Comparison of ENCODE assay signal across 23 cellular contexts in the genomic region with DNA sequence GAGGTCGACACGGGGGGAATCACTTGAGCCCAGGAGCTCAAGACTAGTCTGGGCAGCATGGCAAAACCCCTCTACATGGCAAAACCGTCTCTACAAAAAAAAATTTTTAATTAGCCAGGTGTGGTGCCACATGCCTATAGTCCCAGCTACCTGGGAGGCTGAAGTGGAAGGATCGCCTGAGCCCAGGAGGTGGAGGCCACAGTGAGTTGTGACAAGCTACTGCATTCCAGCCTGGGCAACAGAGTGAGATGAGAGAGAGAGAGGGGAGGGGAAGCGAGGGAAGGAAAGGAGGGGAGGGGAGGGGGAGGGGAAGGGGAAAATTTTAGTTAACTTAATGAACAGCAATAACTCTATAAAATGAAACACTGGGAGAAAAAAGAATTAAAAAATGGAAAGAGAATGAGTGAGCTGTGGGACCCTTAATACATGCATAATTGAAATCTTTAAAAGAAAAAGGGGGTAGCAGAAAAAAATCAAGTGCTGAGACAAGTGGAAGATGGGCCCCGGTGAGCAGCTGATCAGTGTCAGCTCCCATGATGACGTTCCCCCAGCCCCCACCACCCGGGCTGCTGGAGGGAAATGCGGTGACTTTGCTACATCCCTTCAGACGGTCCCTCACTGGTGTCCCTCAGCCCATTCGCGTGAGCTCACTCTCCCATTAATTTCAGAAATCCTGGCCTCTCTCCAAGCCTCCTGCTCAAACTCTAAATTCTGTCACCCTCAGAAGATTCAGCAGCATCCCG. TPM values are rescaled to one million over a fixed set of nuclear protein-coding genes. Genes with fewer than 3 reads are reported as not detected.
"Had no signal": no experiment of that assay in that cellular context is flagged by ENCODE, and none has a peak within 500 bp of the region (broad histone marks: within the 10 kb centered on the region; RNA-seq: fewer than 3 reads in every experiment).

No MANE protein-coding gene starts in this region.

- H3K9me3 ChIP-seq: psoas muscle, stomach, vagina had no signal

- H3K27ac ChIP-seq: psoas muscle, skin epidermis, stomach, vagina had no signal

- H3K27me3 ChIP-seq: vagina had no signal

- H3K4me3 ChIP-seq: psoas muscle, skin epidermis, stomach, vagina had no signal

- H3K4me1 ChIP-seq: psoas muscle, vagina had no signal

- H3K36me3 ChIP-seq: stomach, vagina had no signal

- FAIRE-seq: bronchial epithelial cell, frontal cortex had no signal

- DNase-seq: activated CD4-positive, alpha-beta T cell treated with anti-CD3 and anti-CD28 coated beads, Interleukin-2, amount 10 ng/mL, durations not matched to agents 7 days and 5 days; activated CD8-positive, alpha-beta T cell treated with anti-CD3 and anti-CD28 coated beads, Interleukin-2, amount 10 ng/mL, durations not matched to agents 7 days and 5 days; activated naive CD4-positive, alpha-beta T cell treated with anti-CD3 and anti-CD28 coated beads, Interleukin-2, amount 50 U/mL, for 16 hours; activated T-cell treated with anti-CD3 and anti-CD28 coated beads, Interleukin-2, amount 50 U/mL, for 4 hours; cerebellar nuclear complex; cortex of kidney; effector CD4-positive, alpha-beta T cell; islet precursor cell; psoas muscle; right cardiac atrium; stimulated activated CD4-positive, alpha-beta T cell treated with anti-CD3 and anti-CD28 coated beads, Interleukin-4, amount 100 ng/mL, for 1 hour; stomach; T-helper 9 cell; trophoblast cell had no signal

RNA-seq across cellular contexts. Expression of gene ASGR2, which starts 2.7 kb away (rescaled TPM):
- total RNA-seq: activated CD4-positive, alpha-beta T cell treated with anti-CD3 and anti-CD28 coated beads, Interleukin-2, amount 10 ng/mL, durations not matched to agents 7 days and 5 days; activated CD8-positive, alpha-beta T cell treated with anti-CD3 and anti-CD28 coated beads, Interleukin-2, amount 10 ng/mL, durations not matched to agents 7 days and 5 days; bronchial epithelial cell; frontal cortex; lung microvascular endothelial cell; myocyte; osteocyte; temporal lobe had no signal
- polyA plus RNA-seq: neural cell had no signal

RNA-seq across cellular contexts. Expression of gene CLEC10A, which starts 31.9 kb away (rescaled TPM):
- total RNA-seq: activated CD4-positive, alpha-beta T cell treated with anti-CD3 and anti-CD28 coated beads, Interleukin-2, amount 10 ng/mL, durations not matched to agents 7 days and 5 days; activated CD8-positive, alpha-beta T cell treated with anti-CD3 and anti-CD28 coated beads, Interleukin-2, amount 10 ng/mL, durations not matched to agents 7 days and 5 days; activated T-cell treated with anti-CD3 and anti-CD28 coated beads, Interleukin-2, amount 50 U/mL, for 4 hours; bronchial epithelial cell; frontal cortex; myocyte; osteocyte; temporal lobe had no signal
- polyA plus RNA-seq: neural cell had no signal
